Comparison of ENCODE assay signal across 11 cellular contexts in genomic region chr7:47577351-47577919, GRCh38. TPM values are rescaled to one million over a fixed set of nuclear protein-coding genes. Genes with fewer than 3 reads are reported as not detected.
DNase-seq lines count a peak whose midpoint lies in the region; ATAC-seq and TF ChIP-seq lines count a peak whose summit lies in the region.
"Had no signal": no experiment of that assay in that cellular context is flagged by ENCODE, and none has a peak within 500 bp of the region (broad histone marks: within the 10 kb centered on the region; RNA-seq: fewer than 3 reads in every experiment).

No MANE protein-coding gene starts in this region.

- H2AK5ac ChIP-seq in trophoblast cell (ENCODE audit: low read length): peak overlapping the region; percentile 85

- no peak overlapping the region for H4K12ac ChIP-seq in trophoblast cell (ENCODE audit: low read depth, low read length)

- WGBS in gastroesophageal sphincter (ENCODE audit: low coverage in 1 of 2), 2 donors: 29 to 48% methylated on average over 4 to 6 of the region's 14 CpGs
- no CpG with 5 or more reads among the region's 14 CpGs for WGBS in trophoblast cell (ENCODE audit: extremely low coverage, insufficient coverage, insufficient read length)

- H3K4me2 ChIP-seq in trophoblast cell (ENCODE audit: low read length): no peak overlapping the region
- H3K4me2 ChIP-seq: SK-N-SH had no signal

- DNase-seq in natural killer cell treated with Interleukin-12 subunit alpha and Interleukin-12 subunit beta and Interleukin-15 and Interleukin-18, amount 100 ng/mL, for 72 hours (ENCODE audit: low spot score): peak; percentile 26
- DNase-seq in natural killer cell (no peak), trophoblast cell (no peak), NCI-H69 (lab: John Stamatoyannopoulos, UW) (no peak), dedifferentiated amniotic fluid mesenchymal stem cell (ENCODE audit: extremely low spot score) (no peak)
- DNase-seq in stimulated activated CD8-positive, alpha-beta memory T cell treated with anti-CD3 and anti-CD28 coated beads, Interleukin-4, amount 100 ng/mL, for 48 hours: no peak
- no peak for DNase-seq in stimulated activated CD4-positive, alpha-beta T cell treated with anti-CD3 and anti-CD28 coated beads, Interleukin-15, amount 100 ng/mL, for 24 hours
- DNase-seq: NCI-H187; SK-N-SH; stimulated activated naive CD8-positive, alpha-beta T cell treated with anti-CD3 and anti-CD28 coated beads, Interleukin-15, amount 100 ng/mL, for 72 hours had no signal

- H2BK5ac ChIP-seq in trophoblast cell (ENCODE audit: low read depth, low read length, poor library complexity): peak overlapping the region; percentile 90

- H4K8ac ChIP-seq in trophoblast cell (ENCODE audit: low read depth, low read length): peak overlapping the region; percentile 55

- H4K91ac ChIP-seq in trophoblast cell (ENCODE audit: low read depth, low read length): peak overlapping the region; percentile 96

- no peaks in the 10 kb centered on the region for H3K4me1 Mint-ChIP-seq in natural killer cell treated with Interleukin-12 subunit alpha and Interleukin-12 subunit beta and Interleukin-15 and Interleukin-18, amount 100 ng/mL, for 72 hours (ENCODE audit: low read depth in 2 of 2)
- no peaks in the 10 kb centered on the region for H3K4me1 Mint-ChIP-seq in natural killer cell

- no peaks in the 10 kb centered on the region for H3K36me3 Mint-ChIP-seq in natural killer cell treated with Interleukin-12 subunit alpha and Interleukin-12 subunit beta and Interleukin-15 and Interleukin-18, amount 100 ng/mL, for 72 hours
- H3K36me3 Mint-ChIP-seq in natural killer cell: no peaks in the 10 kb centered on the region

- peak overlapping the region in 1 of 2 donors; percentile 28 for H3K4me3 ChIP-seq in gastroesophageal sphincter
- H3K4me3 ChIP-seq in trophoblast cell (ENCODE audit: low read depth, low read length): no peak overlapping the region

- no peak overlapping the region for H3K23ac ChIP-seq in trophoblast cell (ENCODE audit: low read length)

- peak overlapping the region; percentile 70 for H3K4ac ChIP-seq in trophoblast cell (ENCODE audit: low read depth, low read length)

- TF ChIP-seq POLR2A in gastroesophageal sphincter (IDR thresholded peaks at IDR 0.05): no peak

- peak overlapping the region; percentile 67 for H2BK12ac ChIP-seq in trophoblast cell (ENCODE audit: low read length)

- peak overlapping the region; percentile 70 for H3K18ac ChIP-seq in trophoblast cell (ENCODE audit: low read length)

- no peak for ATAC-seq in natural killer cell treated with Interleukin-12 subunit alpha and Interleukin-12 subunit beta and Interleukin-15 and Interleukin-18, amount 100 ng/mL, for 72 hours
- ATAC-seq in natural killer cell (no peak), gastroesophageal sphincter (no peak)
- ATAC-seq: stimulated activated naive CD8-positive, alpha-beta T cell treated with anti-CD3 and anti-CD28 coated beads, Interleukin-15, amount 100 ng/mL, for 72 hours had no signal

- H3K27me3 ChIP-seq in gastroesophageal sphincter: no peaks in the 10 kb centered on the region
- H3K27me3 ChIP-seq in trophoblast cell (ENCODE audit: insufficient read depth, low read length): no peaks in the 10 kb centered on the region

- H3K79me2 ChIP-seq in trophoblast cell (ENCODE audit: control insufficient read depth, insufficient read depth, low read length, poor library complexity): peaks cover 43% of the 10 kb centered on the region

- H3K9me3 Mint-ChIP-seq in natural killer cell treated with Interleukin-12 subunit alpha and Interleukin-12 subunit beta and Interleukin-15 and Interleukin-18, amount 100 ng/mL, for 72 hours: no peaks in the 10 kb centered on the region
- H3K9me3 Mint-ChIP-seq in natural killer cell: no peaks in the 10 kb centered on the region

- peak overlapping the region; percentile 59 for H3K9ac ChIP-seq in trophoblast cell (ENCODE audit: low read length)
- H3K9ac ChIP-seq: SK-N-SH had no signal

- H3K27ac ChIP-seq in gastroesophageal sphincter (peak overlapping the region; percentile 66 to 89 (median 80)), trophoblast cell (ENCODE audit: low read depth, low read length) (peak overlapping the region; percentile 97)

- H3K27me3 Mint-ChIP-seq in natural killer cell treated with Interleukin-12 subunit alpha and Interleukin-12 subunit beta and Interleukin-15 and Interleukin-18, amount 100 ng/mL, for 72 hours: peaks cover 21 to 23% of the 10 kb centered on the region in 2 donors
- peaks cover 23 to 29% of the 10 kb centered on the region in 2 donors for H3K27me3 Mint-ChIP-seq in natural killer cell (ENCODE audit: low read depth in 2 of 2)

- peak overlapping the region; percentile 90 for H2BK120ac ChIP-seq in trophoblast cell (ENCODE audit: insufficient read depth, low read length, poor library complexity)

- H3K14ac ChIP-seq in trophoblast cell (ENCODE audit: low read length): peak overlapping the region; percentile 86

- no peak overlapping the region for H3K27ac Mint-ChIP-seq in natural killer cell treated with Interleukin-12 subunit alpha and Interleukin-12 subunit beta and Interleukin-15 and Interleukin-18, amount 100 ng/mL, for 72 hours
- no peak overlapping the region for H3K27ac Mint-ChIP-seq in natural killer cell

- TF ChIP-seq EP300 in gastroesophageal sphincter (IDR thresholded peaks at IDR 0.05): no peak

- TF ChIP-seq CTCF in natural killer cell (IDR thresholded peaks at IDR 0.05) (no peak), gastroesophageal sphincter (IDR thresholded peaks at IDR 0.05) (no peak)

- no peak overlapping the region for H3K4me3 Mint-ChIP-seq in natural killer cell treated with Interleukin-12 subunit alpha and Interleukin-12 subunit beta and Interleukin-15 and Interleukin-18, amount 100 ng/mL, for 72 hours
- no peak overlapping the region for H3K4me3 Mint-ChIP-seq in natural killer cell
- H3K4me3 Mint-ChIP-seq: stimulated activated naive CD8-positive, alpha-beta T cell treated with anti-CD3 and anti-CD28 coated beads, Interleukin-15, amount 100 ng/mL, for 72 hours had no signal

- intact Hi-C loops in natural killer cell (cut with micrococcal nuclease): no loop called here

- peak overlapping the region; percentile 57 for H2AFZ ChIP-seq in trophoblast cell (ENCODE audit: insufficient read depth, low read length, poor library complexity)

- no peaks in the 10 kb centered on the region for H3K36me3 ChIP-seq in gastroesophageal sphincter
- H3K36me3 ChIP-seq in trophoblast cell (ENCODE audit: control insufficient read depth in 1 of 2, insufficient read depth in 2 of 2, low read length in 2 of 2): peaks cover 15 to 17% of the 10 kb centered on the region in 2 experiments

- H3K9me3 ChIP-seq in gastroesophageal sphincter (no peaks in the 10 kb centered on the region), trophoblast cell (ENCODE audit: insufficient read depth, low read depth, low read length) (no peaks in the 10 kb centered on the region)
- H3K9me3 ChIP-seq: SK-N-SH had no signal

- H3K4me1 ChIP-seq in gastroesophageal sphincter (peaks cover 3 to 99% (median 62%) of the 10 kb centered on the region in 3 donors), trophoblast cell (ENCODE audit: control insufficient read depth in 1 of 2, insufficient read depth in 2 of 2, low read length in 2 of 2) (peaks cover 48 to 52% of the 10 kb centered on the region in 2 experiments)

- peaks cover 71% of the 10 kb centered on the region for H3K79me1 ChIP-seq in trophoblast cell (ENCODE audit: low read length)

RNA-seq across cellular contexts. Expression of gene TNS3, which starts 4.5 kb away (rescaled TPM):
- total RNA-seq in natural killer cell treated with Interleukin-12 subunit alpha and Interleukin-12 subunit beta and Interleukin-15 and Interleukin-18, amount 100 ng/mL, for 72 hours: under 1 TPM in 1 of 2 donors, not detected in 1; 0.50 TPM
- total RNA-seq in natural killer cell (1 to 10 TPM; 1.6 to 3.5 (median 2.9) TPM), gastroesophageal sphincter (10 to 100 TPM; 35.0 to 61.3 (median 45.1) TPM)
- 85.9 and 86.5 TPM in 2 replicates for polyA plus RNA-seq in trophoblast cell (2013)

Comparison
In these comparisons a context has a peak if more than half of its experiments do, and no peak if none do; other contexts are left out.
1. RNA of gene TNS3, which starts 4.5 kb away (total RNA-seq): 35.0 to 61.3 TPM in gastroesophageal sphincter; 1.6 to 3.5 TPM in natural killer cell and 0.50 TPM in natural killer cell treated with Interleukin-12 subunit alpha and Interleukin-12 subunit beta and Interleukin-15 and Interleukin-18, amount 100 ng/mL, for 72 hours; every median in the first group is over 4 times any median in the second.